In genomic region chr1:172143384-172144025, GRCh38 we compare ENCODE assay signal across 12 cellular contexts.
A peak's percentile ranks its signal among the peaks of the same experiment; 100 is the strongest.
DNase-seq lines count a peak whose midpoint lies in the region; ATAC-seq and TF ChIP-seq lines count a peak whose summit lies in the region.
"Had no signal": no experiment of that assay in that cellular context is flagged by ENCODE, and none has a peak within 500 bp of the region (broad histone marks: within the 10 kb centered on the region; RNA-seq: fewer than 3 reads in every experiment).

No MANE protein-coding gene starts in this region.

- intact Hi-C loops in heart left ventricle (cut with DNase I) (loop anchor here in 5 of 10 donors (2.0 to 10.0 kb wide), 4 partner anchors 39 to 255 kb away; no protein-coding TSS in a partner anchor), Right ventricle myocardium superior (cut with DNase I) (no loop called here), esophagus squamous epithelium (cut with DNase I) (no loop called here), uterus (cut with DNase I; ENCODE audit: low total_unique reads) (no loop called here)
- intact Hi-C loops in naive thymus-derived CD4-positive, alpha-beta T cell (cut with micrococcal nuclease) = no loop called here

- ATAC-seq in heart left ventricle = peak in 1 of 4 donors; percentile 21
- no peak for ATAC-seq in Right ventricle myocardium superior (ENCODE audit: poor library complexity)
- ATAC-seq in naive thymus-derived CD4-positive, alpha-beta T cell = no peak
- no peak for ATAC-seq in HG03139 (IDR thresholded peaks at IDR 0.05; ENCODE audit: unreplicated experiment)
- ATAC-seq: T-helper 17 cell had no signal

- H3K27me3 ChIP-seq in heart left ventricle = no peaks in the 10 kb centered on the region
- H3K27me3 ChIP-seq in esophagus squamous epithelium = no peaks in the 10 kb centered on the region
- no peaks in the 10 kb centered on the region for H3K27me3 ChIP-seq in uterus
- no peaks in the 10 kb centered on the region for H3K27me3 ChIP-seq in naive thymus-derived CD4-positive, alpha-beta T cell (ENCODE audit: control insufficient read depth in 2 of 2, insufficient read depth in 2 of 2, low read length in 2 of 2)

- TF ChIP-seq POLR2A in heart left ventricle (IDR thresholded peaks at IDR 0.05) (no peak), esophagus squamous epithelium (IDR thresholded peaks at IDR 0.05) (no peak), uterus (IDR thresholded peaks at IDR 0.05) (no peak)

- H3K4me3 Mint-ChIP-seq in nephron progenitor cell = peak overlapping the region; percentile 87
- H3K4me3 Mint-ChIP-seq in naive thymus-derived CD4-positive, alpha-beta T cell = no peak overlapping the region
- H3K4me3 Mint-ChIP-seq: activated T-cell treated with anti-CD3 and anti-CD28 coated beads, Interleukin-2, amount 50 U/mL, for 24 hours; T-helper 17 cell had no signal

- H3K36me3 Mint-ChIP-seq in nephron progenitor cell (ENCODE audit: low read depth) = no peaks in the 10 kb centered on the region
- H3K36me3 Mint-ChIP-seq in naive thymus-derived CD4-positive, alpha-beta T cell = peaks cover 0 to 4% (median 0%) of the 10 kb centered on the region in 5 donors

- peak in 1 of 5 donors; percentile 13 for DNase-seq in heart left ventricle
- no peak for DNase-seq in Right ventricle myocardium superior
- DNase-seq in esophagus squamous epithelium (lab: John Stamatoyannopoulos, UW) = no peak
- DNase-seq in nephron progenitor cell = no peak
- DNase-seq in uterus = no peak
- no peak for DNase-seq in naive thymus-derived CD4-positive, alpha-beta T cell
- no peak for DNase-seq in SKM-1 treated with dmso at 0.1 percent for 144 hours (lab: John Stamatoyannopoulos, UW; ENCODE audit: unreplicated experiment)
- DNase-seq: activated T-cell treated with anti-CD3 and anti-CD28 coated beads, Interleukin-2, amount 50 U/mL, for 24 hours; NCI-H2081 treated with DMSO at 0.1 percent for 48 hours; T-helper 17 cell had no signal

- WGBS in heart left ventricle, 4 donors = 25 to 41% (median 33%) methylated on average over 3 of the region's 3 CpGs
- 25 to 27% methylated on average over 3 of the region's 3 CpGs for WGBS in esophagus squamous epithelium, 2 donors

- H3K4me3 ChIP-seq in heart left ventricle (peak overlapping the region; percentile 25 to 70 (median 56)), esophagus squamous epithelium (peak overlapping the region; percentile 12 to 66 (median 50)), uterus (peak overlapping the region; percentile 58 to 85)
- no peak overlapping the region for H3K4me3 ChIP-seq in naive thymus-derived CD4-positive, alpha-beta T cell (ENCODE audit: low read length)

- H3K9me3 ChIP-seq in heart left ventricle (no peaks in the 10 kb centered on the region), esophagus squamous epithelium (no peaks in the 10 kb centered on the region), uterus (no peaks in the 10 kb centered on the region)
- H3K9me3 ChIP-seq in naive thymus-derived CD4-positive, alpha-beta T cell (ENCODE audit: control insufficient read depth in 2 of 3, low read length in 3 of 3) = no peaks in the 10 kb centered on the region

- H3K4me1 ChIP-seq in heart left ventricle (peaks cover 0 to 40% (median 6%) of the 10 kb centered on the region in 12 donors), esophagus squamous epithelium (peaks cover 0 to 38% (median 17%) of the 10 kb centered on the region in 3 donors), uterus (no peaks in the 10 kb centered on the region)
- no peaks in the 10 kb centered on the region for H3K4me1 ChIP-seq in naive thymus-derived CD4-positive, alpha-beta T cell (ENCODE audit: control insufficient read depth in 2 of 2, insufficient read depth in 2 of 2, low read length in 2 of 2)

- H3K36me3 ChIP-seq in heart left ventricle (peaks cover 0 to 3% (median 0%) of the 10 kb centered on the region in 9 donors), esophagus squamous epithelium (no peaks in the 10 kb centered on the region), uterus (no peaks in the 10 kb centered on the region)
- no peaks in the 10 kb centered on the region for H3K36me3 ChIP-seq in naive thymus-derived CD4-positive, alpha-beta T cell (ENCODE audit: control insufficient read depth in 2 of 3, insufficient read depth in 3 of 3, low read length in 3 of 3)

- no peaks in the 10 kb centered on the region for H3K27me3 Mint-ChIP-seq in nephron progenitor cell (ENCODE audit: low read depth, poor library complexity)
- no peaks in the 10 kb centered on the region for H3K27me3 Mint-ChIP-seq in naive thymus-derived CD4-positive, alpha-beta T cell
- H3K27me3 Mint-ChIP-seq: activated T-cell treated with anti-CD3 and anti-CD28 coated beads, Interleukin-2, amount 50 U/mL, for 24 hours; T-helper 17 cell had no signal

- peak overlapping the region; percentile 59 for H3K27ac Mint-ChIP-seq in nephron progenitor cell
- H3K27ac Mint-ChIP-seq in naive thymus-derived CD4-positive, alpha-beta T cell = peak overlapping the region in 1 of 9 donors; percentile 2
- H3K27ac Mint-ChIP-seq: activated T-cell treated with anti-CD3 and anti-CD28 coated beads, Interleukin-2, amount 50 U/mL, for 24 hours; T-helper 17 cell had no signal

- CTCF ChIA-PET in naive thymus-derived CD4-positive, alpha-beta T cell (lab: Charles Lee) = no interaction called here

- TF ChIP-seq CTCF in heart left ventricle (IDR thresholded peaks at IDR 0.05) (no peak), esophagus squamous epithelium (IDR thresholded peaks at IDR 0.05) (no peak), nephron progenitor cell (IDR thresholded peaks at IDR 0.05) (no peak), uterus (IDR thresholded peaks at IDR 0.05) (no peak)

- H3K27ac ChIP-seq in heart left ventricle (peak overlapping the region; percentile 70 to 89 (median 84)), esophagus squamous epithelium (peak overlapping the region; percentile 49 to 87 (median 72)), uterus (peak overlapping the region; percentile 91 to 98)
- H3K27ac ChIP-seq in naive thymus-derived CD4-positive, alpha-beta T cell (ENCODE audit: low read depth, low read length) = no peak overlapping the region
- H3K27ac ChIP-seq: 22Rv1 had no signal

- peaks cover 44% of the 10 kb centered on the region for H3K4me1 Mint-ChIP-seq in nephron progenitor cell
- peaks cover 0 to 16% (median 0%) of the 10 kb centered on the region in 7 donors for H3K4me1 Mint-ChIP-seq in naive thymus-derived CD4-positive, alpha-beta T cell
- H3K4me1 Mint-ChIP-seq: T-helper 17 cell had no signal

- POLR2A ChIA-PET in naive thymus-derived CD4-positive, alpha-beta T cell (lab: Charles Lee) = interaction anchor here (0.6 kb wide), 1 partner anchor 435 kb away, joined by 3 read pairs; no protein-coding TSS in a partner anchor

- H3K9me3 Mint-ChIP-seq in nephron progenitor cell = no peaks in the 10 kb centered on the region
- H3K9me3 Mint-ChIP-seq in naive thymus-derived CD4-positive, alpha-beta T cell = no peaks in the 10 kb centered on the region
- H3K9me3 Mint-ChIP-seq: activated T-cell treated with anti-CD3 and anti-CD28 coated beads, Interleukin-2, amount 50 U/mL, for 24 hours had no signal
